ENCODE assay signal across 8 cellular contexts in the genomic region with DNA sequence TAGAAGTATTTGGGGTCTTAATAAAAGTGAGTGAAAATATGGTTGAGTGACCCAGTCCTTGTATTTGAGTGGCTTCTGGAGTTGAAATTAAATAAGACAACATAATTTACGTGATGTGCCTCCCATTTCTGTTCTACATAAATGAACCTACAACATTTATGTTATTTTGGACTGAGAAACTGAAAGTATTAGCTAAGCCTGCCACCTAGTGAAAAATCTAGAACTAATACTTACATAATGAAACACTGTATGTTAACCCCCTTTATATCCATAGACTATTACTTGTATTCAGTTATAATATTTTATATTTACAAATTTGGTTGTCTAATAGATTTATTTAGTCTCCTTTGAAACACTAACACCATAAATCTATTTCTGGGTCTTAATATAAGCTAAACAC.
DNase-seq lines count a peak whose midpoint lies in the region; ATAC-seq and FAIRE-seq lines count a peak whose summit lies in the region.

No MANE protein-coding gene starts in this region.

- H3K36me3 Mint-ChIP-seq in activated T-cell treated with anti-CD3 and anti-CD28 coated beads, Interleukin-2, amount 50 U/mL, for 72 hours (ENCODE audit: insufficient read depth in 2 of 2), result no peaks in the 10 kb centered on the region

- H3K4me2 ChIP-seq in Karpas-422 (ENCODE audit: low read depth, low read length, poor library complexity, severe bottlenecking), result no peak overlapping the region

- no peaks in the 10 kb centered on the region for H3K4me1 Mint-ChIP-seq in activated T-cell treated with anti-CD3 and anti-CD28 coated beads, Interleukin-2, amount 50 U/mL, for 72 hours (ENCODE audit: low read depth)

- no peaks in the 10 kb centered on the region for H3K36me3 ChIP-seq in Karpas-422 (ENCODE audit: insufficient read depth, low read length)

- no peaks in the 10 kb centered on the region for H3K9me3 ChIP-seq in Karpas-422 (ENCODE audit: low read length)

- no peaks in the 10 kb centered on the region for H4K20me1 ChIP-seq in Karpas-422 (ENCODE audit: insufficient read depth, low read depth, low read length)

- H3K4me3 Mint-ChIP-seq in activated T-cell treated with anti-CD3 and anti-CD28 coated beads, Interleukin-2, amount 50 U/mL, for 72 hours, result no peak overlapping the region

- no peak overlapping the region for H3K9ac ChIP-seq in Karpas-422 (ENCODE audit: low read length)

- H3K9me2 ChIP-seq in Karpas-422 (replicated peaks; ENCODE audit: insufficient read depth, low read length), result no peaks in the 10 kb centered on the region

- peak; percentile 53 for DNase-seq in Karpas-422
- DNase-seq in myocyte (ENCODE audit: low read depth), result peak; percentile 30
- DNase-seq in activated T-cell treated with anti-CD3 and anti-CD28 coated beads, Interleukin-2, amount 50 U/mL, for 72 hours, result no peak
- no peak for DNase-seq in activated T-cell treated with anti-CD3 and anti-CD28 coated beads, Interleukin-2, amount 50 U/mL, for 48 hours
- no peak for DNase-seq in COLO668 (lab: John Stamatoyannopoulos, UW; ENCODE audit: unreplicated experiment)

- no peaks in the 10 kb centered on the region for H3K27me3 ChIP-seq in Karpas-422 (ENCODE audit: low read length)

- H3K9me3 Mint-ChIP-seq in activated T-cell treated with anti-CD3 and anti-CD28 coated beads, Interleukin-2, amount 50 U/mL, for 72 hours, result peaks cover 0 to 2% of the 10 kb centered on the region in 2 donors

- no peak overlapping the region for H3K27ac ChIP-seq in Karpas-422 (ENCODE audit: low read length)

- H2AFZ ChIP-seq in Karpas-422 (ENCODE audit: low read length), result no peak overlapping the region

- H3K27ac Mint-ChIP-seq in activated T-cell treated with anti-CD3 and anti-CD28 coated beads, Interleukin-2, amount 50 U/mL, for 72 hours, result no peak overlapping the region

- no peaks in the 10 kb centered on the region for H3K79me2 ChIP-seq in Karpas-422 (ENCODE audit: low read length)

- no peaks in the 10 kb centered on the region for H3K27me3 Mint-ChIP-seq in activated T-cell treated with anti-CD3 and anti-CD28 coated beads, Interleukin-2, amount 50 U/mL, for 72 hours (ENCODE audit: low read depth)

- peak; percentile 48 for ATAC-seq in GM18511 (IDR thresholded peaks at IDR 0.05; ENCODE audit: unreplicated experiment)
- ATAC-seq in activated T-cell treated with anti-CD3 and anti-CD28 coated beads, Interleukin-2, amount 50 U/mL, for 72 hours (replicated peaks in 1 of 2), result no peak
- no peak for ATAC-seq in GM21528 (IDR thresholded peaks at IDR 0.05; ENCODE audit: low FRiP score, unreplicated experiment)

- H3K4me1 ChIP-seq in Karpas-422 (ENCODE audit: low read length), result peaks cover 2% of the 10 kb centered on the region

- FAIRE-seq in TTC549 (lab: Jason Lieb, UNC), result peak; percentile 97

- H3K4me3 ChIP-seq in Karpas-422 (ENCODE audit: low read length), result no peak overlapping the region

Comparison
In these comparisons a context has a peak if more than half of its experiments do, and no peak if none do; other contexts are left out.
1. DNase-seq: peak in Karpas-422 (single experiment) and myocyte (single experiment); none in activated T-cell treated with anti-CD3 and anti-CD28 coated beads, Interleukin-2, amount 50 U/mL, for 72 hours (0 of 2), activated T-cell treated with anti-CD3 and anti-CD28 coated beads, Interleukin-2, amount 50 U/mL, for 48 hours (0 of 2) and COLO668 (single experiment).